ENCODE assay signal across 8 cellular contexts in genomic region chr22:44180706-44181032, GRCh38. TPM values are rescaled to one million over a fixed set of nuclear protein-coding genes. Genes with fewer than 3 reads are reported as not detected.
DNase-seq lines count a peak whose midpoint lies in the region; ATAC-seq, FAIRE-seq and TF ChIP-seq lines count a peak whose summit lies in the region.

Gene PARVG, plus strand, starts transcription at chr22:44180925. Its CDS starts 2,405 bp downstream, at chr22:44183330.

- H3K36me3 Mint-ChIP-seq in activated B cell treated with CpG ODN at 0.5 μM for 24 hours (ENCODE audit: low read depth) (peaks cover 28% of the 10 kb centered on the region), HFFc6 (ENCODE audit: low read depth) (no peaks in the 10 kb centered on the region)

- no peak for TF ChIP-seq CTCF in activated B cell treated with CpG ODN at 0.5 μM for 24 hours (IDR thresholded peaks at IDR 0.05)
- TF ChIP-seq CTCF in testis (IDR thresholded peaks at IDR 0.05): no peak
- no peak for TF ChIP-seq CTCF in HFFc6 (IDR thresholded peaks at IDR 0.05)

- no peaks in the 10 kb centered on the region for H3K27me3 ChIP-seq in testis

- ATAC-seq in HG03039 (IDR thresholded peaks at IDR 0.05; ENCODE audit: unreplicated experiment) (peak; percentile 37), activated B cell treated with CpG ODN at 0.5 μM for 24 hours (ENCODE audit: low read depth) (peak; percentile 63), GM18520 (IDR thresholded peaks at IDR 0.05; ENCODE audit: unreplicated experiment) (no peak), GM18873 (IDR thresholded peaks at IDR 0.05; ENCODE audit: low FRiP score, unreplicated experiment) (no peak)

- H3K9me3 Mint-ChIP-seq in activated B cell treated with CpG ODN at 0.5 μM for 24 hours: no peaks in the 10 kb centered on the region
- H3K9me3 Mint-ChIP-seq in HFFc6: no peaks in the 10 kb centered on the region

- no peaks in the 10 kb centered on the region for H3K36me3 ChIP-seq in testis (ENCODE audit: low read depth, missing control alignments)

- no peaks in the 10 kb centered on the region for H3K4me1 ChIP-seq in testis

- peak; percentile 55 for TF ChIP-seq POLR2A in GM12891 (IDR thresholded peaks at IDR 0.05; ENCODE audit: low read depth, low read length)
- TF ChIP-seq POLR2A in testis (IDR thresholded peaks at IDR 0.05): no peak

- 51 to 54% methylated on average over 5 of the region's 5 CpGs for WGBS in testis, 2 donors

- FAIRE-seq in GM12891 (lab: Jason Lieb, UNC): peak; percentile 95

- intact Hi-C loops in activated B cell treated with CpG ODN at 0.5 μM for 24 hours (cut with micrococcal nuclease): loop anchor here (1.0 to 10.0 kb wide), 8 partner anchors 8 to 524 kb away; partner anchors contain the start of genes PARVB, PRR5, RTL6 and SAMM50
- intact Hi-C loops in testis (cut with DNase I; ENCODE audit: low total_unique reads): no loop called here

- H3K4me3 Mint-ChIP-seq in activated B cell treated with CpG ODN at 0.5 μM for 24 hours: peak within 1 kb of the TSS; percentile 90
- no peak within 1 kb of the TSS for H3K4me3 Mint-ChIP-seq in HFFc6

- H3K27me3 Mint-ChIP-seq in activated B cell treated with CpG ODN at 0.5 μM for 24 hours: no peaks in the 10 kb centered on the region
- peaks cover 24% of the 10 kb centered on the region for H3K27me3 Mint-ChIP-seq in HFFc6 (ENCODE audit: insufficient read depth)

- H3K27ac Mint-ChIP-seq in activated B cell treated with CpG ODN at 0.5 μM for 24 hours (peak within 1 kb of the TSS; percentile 95), HFFc6 (no peak within 1 kb of the TSS)

- POLR2A ChIA-PET in activated B cell treated with CpG ODN at 0.5 μM for 24 hours (lab: Charles Lee): interaction anchor here (0.6 to 4.0 kb wide), 14 partner anchors 9 to 248 kb away, joined by 3 to 53 read pairs (median 6); partner anchors contain the start of gene SAMM50

- CTCF ChIA-PET in activated B cell treated with CpG ODN at 0.5 μM for 24 hours (lab: Charles Lee): no interaction called here

- DNase-seq in GM12891 (ENCODE audit: insufficient read length, low spot score): peak; percentile 76
- no peak for DNase-seq in activated B cell treated with CpG ODN at 0.5 μM for 24 hours
- DNase-seq in iPS DF 19.7 (ENCODE audit: low read depth, low spot score): peak; percentile 57
- peak; percentile 22 for DNase-seq in testis
- no peak for DNase-seq in HFFc6

- H3K4me1 Mint-ChIP-seq in activated B cell treated with CpG ODN at 0.5 μM for 24 hours (peaks cover 40% of the 10 kb centered on the region), HFFc6 (ENCODE audit: low read depth) (no peaks in the 10 kb centered on the region)

- H3K27ac ChIP-seq in testis: peak within 1 kb of the TSS; percentile 45 to 48

- no peaks in the 10 kb centered on the region for H3K9me3 ChIP-seq in testis

- peak within 1 kb of the TSS; percentile 19 to 38 for H3K4me3 ChIP-seq in testis

TF ChIP-seq in GM12891, 5 proteins besides CTCF, POLR2A, EP300 and RAD21:
- TF ChIP-seq POLR2AphosphoS5 (IDR thresholded peaks at IDR 0.05; ENCODE audit: low read depth, low read length) (no peak), TAF1 (IDR thresholded peaks at IDR 0.05; ENCODE audit: low read depth, low read length) (0 out of 2 replicates have a peak, but pooled peaks have one; percentile 10)
TF ChIP-seq in GM12891: peak in this region for 1.

RNA-seq across cellular contexts. Expression of gene PARVG, which starts in this region (rescaled TPM):
- 80.4 TPM for polyA plus RNA-seq in GM12891 (2012; ENCODE audit: low read depth, missing spikeins)
- total RNA-seq in activated B cell treated with CpG ODN at 0.5 μM for 24 hours (91.6 and 96.1 TPM in 2 replicates), testis (10 to 100 TPM in 1 of 2 donors, 1 to 10 TPM in 1; 9.7 to 14.1 TPM)
- 7.2 TPM for polyA plus RNA-seq in testis (ENCODE audit: insufficient read depth, low read depth, low replicate concordance)
- not detected for total RNA-seq in HFFc6 (2021; fragmentation: NEBNext Ultra II Directional; extraction: Animal tissue kit (Norgen Biotek cat#: 25700))

Comparison
In these comparisons a context has a peak if more than half of its experiments do, and no peak if none do; other contexts are left out.
1. RNA of gene PARVG (total RNA-seq): 91.6 to 96.1 TPM in activated B cell treated with CpG ODN at 0.5 μM for 24 hours and 9.7 to 14.1 TPM in testis; not detected in HFFc6; every median in the first group is over 4 times any median in the second.
2. DNase-seq: peak in GM12891 (single experiment), iPS DF 19.7 (single experiment) and testis (single experiment); none in activated B cell treated with CpG ODN at 0.5 μM for 24 hours (single experiment) and HFFc6 (single experiment).
3. ATAC-seq: peak in HG03039 (single experiment) and activated B cell treated with CpG ODN at 0.5 μM for 24 hours (single experiment); none in GM18520 (single experiment) and GM18873 (single experiment).